9 cellular contexts compared by ENCODE assay signal in genomic region chr15:100703032-100703578, GRCh38.
DNase-seq lines count a peak whose midpoint lies in the region; ATAC-seq and TF ChIP-seq lines count a peak whose summit lies in the region.
"Had no signal": no experiment of that assay in that cellular context is flagged by ENCODE, and none has a peak within 500 bp of the region (broad histone marks: within the 10 kb centered on the region; RNA-seq: fewer than 3 reads in every experiment).

No MANE protein-coding gene starts in this region.

- ATAC-seq in HG03066 (IDR thresholded peaks at IDR 0.05; ENCODE audit: low read depth, unreplicated experiment) (peak; percentile 98), upper lobe of right lung (no peak), heart left ventricle (no peak)
- peak; percentile 96 for ATAC-seq in activated naive CD8-positive, alpha-beta T cell treated with anti-CD3 and anti-CD28 coated beads, Interleukin-2, amount 50 U/mL, for 24 hours

- H3K4me3 Mint-ChIP-seq in activated naive CD8-positive, alpha-beta T cell treated with anti-CD3 and anti-CD28 coated beads, Interleukin-2, amount 50 U/mL, for 24 hours: no peak overlapping the region

- H3K36me3 Mint-ChIP-seq in activated naive CD8-positive, alpha-beta T cell treated with anti-CD3 and anti-CD28 coated beads, Interleukin-2, amount 50 U/mL, for 24 hours (ENCODE audit: low read depth): no peaks in the 10 kb centered on the region

- H3K27me3 Mint-ChIP-seq in activated naive CD8-positive, alpha-beta T cell treated with anti-CD3 and anti-CD28 coated beads, Interleukin-2, amount 50 U/mL, for 24 hours: peaks cover 14% of the 10 kb centered on the region

- no TSS peak for BruUV-seq in A673 (replicated peaks; lab: Mats Ljungman, UMichigan)

- no peaks in the 10 kb centered on the region for H3K9me3 ChIP-seq in upper lobe of right lung
- no peaks in the 10 kb centered on the region for H3K9me3 ChIP-seq in heart left ventricle
- no peaks in the 10 kb centered on the region for H3K9me3 ChIP-seq in A673 (ENCODE audit: low read depth, low read length, poor library complexity, severe bottlenecking)
- H3K9me3 ChIP-seq: neutrophil had no signal

- intact Hi-C loops in upper lobe of right lung (cut with DNase I): no loop called here
- intact Hi-C loops in heart left ventricle (cut with DNase I): no loop called here
- intact Hi-C loops in A673 (cut with micrococcal nuclease; ENCODE audit: unreplicated experiment): no loop called here

- no peak overlapping the region for H3K27ac Mint-ChIP-seq in activated naive CD8-positive, alpha-beta T cell treated with anti-CD3 and anti-CD28 coated beads, Interleukin-2, amount 50 U/mL, for 24 hours

- no peak for TF ChIP-seq POLR2A in heart left ventricle (IDR thresholded peaks at IDR 0.05)

- POLR2A ChIA-PET in A673 (lab: Charles Lee; ENCODE audit: low non-redundant PET): no interaction called here

- peak; percentile 27 to 53 for DNase-seq in stimulated activated CD4-positive, alpha-beta T cell treated with anti-CD3 and anti-CD28 coated beads, Interleukin-15, amount 100 ng/mL, for 48 hours (ENCODE audit: low read depth in 2 of 2)
- DNase-seq in stimulated activated CD4-positive, alpha-beta T cell treated with anti-CD3 and anti-CD28 coated beads, Interleukin-12 subunit alpha, Interleukin-12 subunit beta, amount 100 ng/mL, for 4 hours: no peak
- peak; percentile 5 for DNase-seq in activated naive CD8-positive, alpha-beta T cell treated with anti-CD3 and anti-CD28 coated beads, Interleukin-2, amount 50 U/mL, for 24 hours
- DNase-seq in upper lobe of right lung (peak; percentile 10), NCI-H1048 (lab: John Stamatoyannopoulos, UW) (no peak), heart left ventricle (no peak), A673 (ENCODE audit: low spot score) (no peak)

- H3K4me1 ChIP-seq in upper lobe of right lung: no peaks in the 10 kb centered on the region
- H3K4me1 ChIP-seq in heart left ventricle: no peaks in the 10 kb centered on the region
- H3K4me1 ChIP-seq in A673 (ENCODE audit: insufficient read depth, low read length, poor library complexity, severe bottlenecking): no peaks in the 10 kb centered on the region

- TF ChIP-seq CTCF in upper lobe of right lung (IDR thresholded peaks at IDR 0.05) (no peak), heart left ventricle (IDR thresholded peaks at IDR 0.05) (no peak), A673 (conservative IDR thresholded peaks at IDR 0.05; ENCODE audit: low read depth, low read length) (no peak)

- CTCF ChIA-PET in A673 (lab: Charles Lee): no interaction called here

- peaks cover 9% of the 10 kb centered on the region for H3K9me3 Mint-ChIP-seq in activated naive CD8-positive, alpha-beta T cell treated with anti-CD3 and anti-CD28 coated beads, Interleukin-2, amount 50 U/mL, for 24 hours

- H3K4me3 ChIP-seq in upper lobe of right lung (no peak overlapping the region), heart left ventricle (no peak overlapping the region), A673 (ENCODE audit: low read depth, low read length, poor library complexity, severe bottlenecking) (no peak overlapping the region)

- H3K27ac ChIP-seq in upper lobe of right lung: no peak overlapping the region
- no peak overlapping the region for H3K27ac ChIP-seq in heart left ventricle
- no peak overlapping the region for H3K27ac ChIP-seq in A673 (ENCODE audit: low read depth, low read length, poor library complexity, severe bottlenecking)
- H3K27ac ChIP-seq: neutrophil had no signal

- no peaks in the 10 kb centered on the region for H3K36me3 ChIP-seq in upper lobe of right lung
- H3K36me3 ChIP-seq in heart left ventricle: no peaks in the 10 kb centered on the region
- H3K36me3 ChIP-seq in A673 (ENCODE audit: insufficient read depth, low read length, poor library complexity, severe bottlenecking): no peaks in the 10 kb centered on the region
- H3K36me3 ChIP-seq: neutrophil had no signal

- WGBS in heart left ventricle, 4 donors: 60 to 67% (median 63%) methylated on average over 3 of the region's 3 CpGs

- H3K27me3 ChIP-seq in upper lobe of right lung (no peaks in the 10 kb centered on the region), heart left ventricle (peaks cover 0 to 4% (median 0%) of the 10 kb centered on the region in 9 donors), A673 (replicated peaks; ENCODE audit: insufficient read depth, low read depth, low read length, poor library complexity) (peaks cover 6% of the 10 kb centered on the region)

- H3K4me1 Mint-ChIP-seq in activated naive CD8-positive, alpha-beta T cell treated with anti-CD3 and anti-CD28 coated beads, Interleukin-2, amount 50 U/mL, for 24 hours: peaks cover 5% of the 10 kb centered on the region

Comparison
In these comparisons a context has a peak if more than half of its experiments do, and no peak if none do; other contexts are left out.
1. DNase-seq: peak in stimulated activated CD4-positive, alpha-beta T cell treated with anti-CD3 and anti-CD28 coated beads, Interleukin-15, amount 100 ng/mL, for 48 hours (2 of 2), activated naive CD8-positive, alpha-beta T cell treated with anti-CD3 and anti-CD28 coated beads, Interleukin-2, amount 50 U/mL, for 24 hours (single experiment) and upper lobe of right lung (single experiment); none in stimulated activated CD4-positive, alpha-beta T cell treated with anti-CD3 and anti-CD28 coated beads, Interleukin-12 subunit alpha, Interleukin-12 subunit beta, amount 100 ng/mL, for 4 hours (single experiment), NCI-H1048 (single experiment), heart left ventricle (0 of 5) and A673 (single experiment).
2. ATAC-seq: peak in HG03066 (single experiment) and activated naive CD8-positive, alpha-beta T cell treated with anti-CD3 and anti-CD28 coated beads, Interleukin-2, amount 50 U/mL, for 24 hours (single experiment); none in upper lobe of right lung (single experiment) and heart left ventricle (0 of 4).